ENCODE assay signal across 8 cellular contexts in genomic region chr1:241848680-241849344, GRCh38. TPM values are rescaled to one million over a fixed set of nuclear protein-coding genes. Genes with fewer than 3 reads are reported as not detected.
DNase-seq lines count a peak whose midpoint lies in the region; ATAC-seq and TF ChIP-seq lines count a peak whose summit lies in the region.

No MANE protein-coding gene starts in this region.

- DNase-seq in AG04449 (ENCODE audit: low read depth, low spot score): no peak
- no peak for DNase-seq in OCI-M2 (lab: John Stamatoyannopoulos, UW; ENCODE audit: unreplicated experiment)
- DNase-seq in GOT3 (lab: John Stamatoyannopoulos, UW): no peak
- no peak for DNase-seq in A172 (ENCODE audit: low spot score)

- POLR2A ChIA-PET in AG04449 (lab: Yijun Ruan, JAX): no interaction called here

- peak overlapping the region; percentile 97 for H3K4me3 ChIP-seq in AG04449 (ENCODE audit: low read depth, low read length)
- peak overlapping the region; percentile 98 for H3K4me3 ChIP-seq in iPS-11a (ENCODE audit: low read depth, low read length)

- no peak for TF ChIP-seq CTCF in AG04449 (IDR thresholded peaks at IDR 0.05; ENCODE audit: insufficient read depth, low read length, missing control alignments)

- CTCF ChIA-PET in AG04449 (lab: Yijun Ruan, JAX): interaction anchor here (0.7 to 1.8 kb wide), 2 partner anchors 150 to 329 kb away, joined by 3 read pairs; partner anchors contain the start of genes FH and MAP1LC3C

- peak; percentile 8 for ATAC-seq in GM21381 (IDR thresholded peaks at IDR 0.05; ENCODE audit: unreplicated experiment)
- peak; percentile 43 for ATAC-seq in SK-N-SH treated with all-trans-retinoic acid at 6 μM for 48 hours
- ATAC-seq in GM19328 (IDR thresholded peaks at IDR 0.05; ENCODE audit: unreplicated experiment): no peak

TF ChIP-seq in SK-N-SH treated with all-trans-retinoic acid at 6 μM for 48 hours, 23 proteins besides CTCF, POLR2A, EP300 and RAD21:
- TF ChIP-seq TOX (CRISPR knock-in tag; IDR thresholded peaks at IDR 0.05; ENCODE audit: borderline replicate concordance): no peak

RNA-seq across cellular contexts. Expression of gene EXO1, which starts 0.8 kb away (rescaled TPM):
- 56.1 and 71.4 TPM in 2 replicates for total RNA-seq in A172 (2014; rRNA removed; shearing (Covaris generic))
